Comparison of ENCODE assay signal across 13 cellular contexts in genomic region chr1:33128781-33129180, GRCh38. TPM values are rescaled to one million over a fixed set of nuclear protein-coding genes. Genes with fewer than 3 reads are reported as not detected.
DNase-seq lines count a peak whose midpoint lies in the region; ATAC-seq, FAIRE-seq and TF ChIP-seq lines count a peak whose summit lies in the region.
"Had no signal": no experiment of that assay in that cellular context is flagged by ENCODE, and none has a peak within 500 bp of the region (broad histone marks: within the 10 kb centered on the region; RNA-seq: fewer than 3 reads in every experiment).

No MANE protein-coding gene starts in this region.

- H2BK5ac ChIP-seq in neuronal stem cell (ENCODE audit: low read length) = no peak overlapping the region

- H3K4ac ChIP-seq in neuronal stem cell (ENCODE audit: low read length) = no peak overlapping the region

- no peak overlapping the region for H3K14ac ChIP-seq in neuronal stem cell (ENCODE audit: low read length)

- no peak overlapping the region for H2AFZ ChIP-seq in PC-9
- no peak overlapping the region for H2AFZ ChIP-seq in neuronal stem cell (ENCODE audit: low read length)

- peak overlapping the region; percentile 88 for H3K27ac Mint-ChIP-seq in activated naive CD4-positive, alpha-beta T cell treated with anti-CD3 and anti-CD28 coated beads, Interleukin-2, amount 50 U/mL, for 24 hours
- H3K27ac Mint-ChIP-seq in effector memory CD8-positive, alpha-beta T cell = peak overlapping the region; percentile 91 to 92
- H3K27ac Mint-ChIP-seq in type B pancreatic cell = no peak overlapping the region
- H3K27ac Mint-ChIP-seq: dendritic cell treated with granulocyte-macrophage colony-stimulating factor and Interleukin-4, amounts not matched to agents 40 ng/mL and 50 ng/mL, for 4 days; progenitor cell of endocrine pancreas had no signal

- H3K36me3 Mint-ChIP-seq in activated naive CD4-positive, alpha-beta T cell treated with anti-CD3 and anti-CD28 coated beads, Interleukin-2, amount 50 U/mL, for 24 hours = peaks cover 4% of the 10 kb centered on the region
- peaks cover 18% of the 10 kb centered on the region for H3K36me3 Mint-ChIP-seq in effector memory CD8-positive, alpha-beta T cell (ENCODE audit: insufficient read depth)
- H3K36me3 Mint-ChIP-seq in type B pancreatic cell = peaks cover 12% of the 10 kb centered on the region

- no TSS peak for BruUV-seq in PC-9 (replicated peaks; lab: Mats Ljungman, UMichigan)

- no peak overlapping the region for H4K8ac ChIP-seq in neuronal stem cell (ENCODE audit: low read depth, low read length)

- no peak overlapping the region for H3K9ac ChIP-seq in neuronal stem cell (ENCODE audit: low read depth, low read length, poor library complexity)

- H3K9me3 ChIP-seq in PC-9 (ENCODE audit: insufficient read depth, low read depth) = no peaks in the 10 kb centered on the region
- no peaks in the 10 kb centered on the region for H3K9me3 ChIP-seq in neuronal stem cell (replicated peaks in 1 of 2; ENCODE audit: control insufficient read depth in 2 of 2, insufficient read depth in 1 of 2, low read depth in 1 of 2, low read length in 2 of 2)

- no peak for TF ChIP-seq CTCF in PC-9 (conservative IDR thresholded peaks at IDR 0.05)
- no peak for TF ChIP-seq CTCF in type B pancreatic cell (conservative IDR thresholded peaks at IDR 0.05)

- no peaks in the 10 kb centered on the region for H3K79me1 ChIP-seq in neuronal stem cell (ENCODE audit: low read depth, low read length)

- H3K4me3 Mint-ChIP-seq in activated naive CD4-positive, alpha-beta T cell treated with anti-CD3 and anti-CD28 coated beads, Interleukin-2, amount 50 U/mL, for 24 hours = peak overlapping the region; percentile 64
- peak overlapping the region; percentile 89 to 90 for H3K4me3 Mint-ChIP-seq in effector memory CD8-positive, alpha-beta T cell
- no peak overlapping the region for H3K4me3 Mint-ChIP-seq in type B pancreatic cell
- H3K4me3 Mint-ChIP-seq: dendritic cell treated with granulocyte-macrophage colony-stimulating factor and Interleukin-4, amounts not matched to agents 40 ng/mL and 50 ng/mL, for 4 days had no signal

- H3K4me2 ChIP-seq in PC-9 = peak overlapping the region; percentile 85
- H3K4me2 ChIP-seq in neuronal stem cell (ENCODE audit: insufficient read depth, low read length, poor library complexity, severe bottlenecking) = no peak overlapping the region

- no peak for DNase-seq in activated naive CD4-positive, alpha-beta T cell (lab: John Stamatoyannopoulos, UW)
- DNase-seq in PC-9 = no peak
- DNase-seq in effector memory CD8-positive, alpha-beta T cell = no peak
- peak; percentile 32 for DNase-seq in type B pancreatic cell (ENCODE audit: extremely low spot score, unreplicated experiment)
- no peak for DNase-seq in neuronal stem cell (ENCODE audit: low spot score)
- no peak for DNase-seq in NCI-H2029 treated with DMSO at 0.1 percent for 48 hours (lab: John Stamatoyannopoulos, UW)
- no peak for DNase-seq in urothelium cell line (ENCODE audit: low spot score)
- DNase-seq: Kasumi-1; NCI-H2081; NK-92 treated with Interleukin-12 subunit alpha and Interleukin-12 subunit beta, amount 100 ng/mL, for 24 hours had no signal

- POLR2A ChIA-PET in PC-9 (lab: Charles Lee; ENCODE audit: unreplicated experiment) = no interaction called here

- no peak overlapping the region for H2AK5ac ChIP-seq in neuronal stem cell (ENCODE audit: low read depth, low read length)

- no peaks in the 10 kb centered on the region for H3K36me3 ChIP-seq in PC-9 (ENCODE audit: low read depth)
- H3K36me3 ChIP-seq in neuronal stem cell (replicated peaks in 1 of 2; ENCODE audit: control insufficient read depth in 2 of 2, insufficient read depth in 2 of 2, low read length in 2 of 2) = no peaks in the 10 kb centered on the region

- CTCF ChIA-PET in PC-9 (lab: Charles Lee) = no interaction called here

- H3K27me3 ChIP-seq in PC-9 (ENCODE audit: insufficient read depth, low read depth) (no peaks in the 10 kb centered on the region), neuronal stem cell (ENCODE audit: control insufficient read depth in 3 of 3, insufficient read depth in 3 of 3, low read depth in 1 of 3, low read length in 3 of 3) (peaks cover 0 to 2% (median 0%) of the 10 kb centered on the region in 3 experiments)

- H3K18ac ChIP-seq in neuronal stem cell (ENCODE audit: low read length) = no peak overlapping the region

- no CpG with 5 or more reads among the region's 4 CpGs for WGBS in neuronal stem cell (ENCODE audit: extremely low coverage in 2 of 2, insufficient read length in 2 of 2, insufficient replicate concordance in 1 of 2), 2 donors

- H2BK120ac ChIP-seq in neuronal stem cell (ENCODE audit: low read depth, low read length) = no peak overlapping the region

- FAIRE-seq in urothelium cell line (lab: Jason Lieb, UNC) = no peak

- ATAC-seq in effector memory CD8-positive, alpha-beta T cell (replicated peaks) = no peak

- H3K27me3 Mint-ChIP-seq in activated naive CD4-positive, alpha-beta T cell treated with anti-CD3 and anti-CD28 coated beads, Interleukin-2, amount 50 U/mL, for 24 hours = no peaks in the 10 kb centered on the region
- no peaks in the 10 kb centered on the region for H3K27me3 Mint-ChIP-seq in effector memory CD8-positive, alpha-beta T cell
- H3K27me3 Mint-ChIP-seq in type B pancreatic cell = no peaks in the 10 kb centered on the region
- H3K27me3 Mint-ChIP-seq: dendritic cell treated with granulocyte-macrophage colony-stimulating factor and Interleukin-4, amounts not matched to agents 40 ng/mL and 50 ng/mL, for 4 days had no signal

- peaks cover 22% of the 10 kb centered on the region for H3F3A ChIP-seq in PC-9 (ENCODE audit: insufficient read depth, low read depth)

- H3K27ac ChIP-seq in PC-9 = no peak overlapping the region
- H3K27ac ChIP-seq in neuronal stem cell (replicated peaks; ENCODE audit: low read length) = no peak overlapping the region

- H3K9me3 Mint-ChIP-seq in activated naive CD4-positive, alpha-beta T cell treated with anti-CD3 and anti-CD28 coated beads, Interleukin-2, amount 50 U/mL, for 24 hours = no peaks in the 10 kb centered on the region
- no peaks in the 10 kb centered on the region for H3K9me3 Mint-ChIP-seq in effector memory CD8-positive, alpha-beta T cell
- H3K9me3 Mint-ChIP-seq in type B pancreatic cell = peaks cover 6% of the 10 kb centered on the region

- intact Hi-C loops in PC-9 (cut with micrococcal nuclease; ENCODE audit: unreplicated experiment) = loop anchor here (5.0 kb wide), 4 partner anchors 54 to 344 kb away; partner anchors contain the start of genes TRIM62 and ZSCAN20

- peaks cover 28% of the 10 kb centered on the region for H3K79me2 ChIP-seq in PC-9 (ENCODE audit: low read depth)

- H4K91ac ChIP-seq in neuronal stem cell (ENCODE audit: low read depth, low read length, poor library complexity) = no peak overlapping the region

- H4K20me1 ChIP-seq in PC-9 (ENCODE audit: insufficient read depth) = no peaks in the 10 kb centered on the region

- H3K4me1 ChIP-seq in PC-9 (replicated peaks; ENCODE audit: insufficient read depth) (peaks cover 28% of the 10 kb centered on the region), neuronal stem cell (ENCODE audit: control insufficient read depth in 2 of 2, insufficient read depth in 1 of 2, low read depth in 1 of 2, low read length in 2 of 2) (peaks cover 0 to 3% of the 10 kb centered on the region in 2 donors)

- H3K9me2 ChIP-seq in PC-9 (ENCODE audit: insufficient read depth) = no peaks in the 10 kb centered on the region

- no peak overlapping the region for H3K23ac ChIP-seq in neuronal stem cell (ENCODE audit: low read depth, low read length, poor library complexity)

- H3K4me3 ChIP-seq in PC-9 (peak overlapping the region; percentile 85; the same call in 1 of the 2 replicates), neuronal stem cell (ENCODE audit: low read length in 2 of 2) (no peak overlapping the region)

- H2BK12ac ChIP-seq in neuronal stem cell (ENCODE audit: low read length) = no peak overlapping the region

- no peak overlapping the region for H2BK15ac ChIP-seq in neuronal stem cell (ENCODE audit: low read length)

- H3K4me1 Mint-ChIP-seq in activated naive CD4-positive, alpha-beta T cell treated with anti-CD3 and anti-CD28 coated beads, Interleukin-2, amount 50 U/mL, for 24 hours = peaks cover 45% of the 10 kb centered on the region
- H3K4me1 Mint-ChIP-seq in effector memory CD8-positive, alpha-beta T cell (ENCODE audit: low read depth in 2 of 2) = peaks cover 32 to 49% of the 10 kb centered on the region in 2 donors
- peaks cover 17% of the 10 kb centered on the region for H3K4me1 Mint-ChIP-seq in type B pancreatic cell (ENCODE audit: unreplicated experiment)

RNA-seq across cellular contexts. Expression of gene AZIN2, which starts 47.8 kb away (rescaled TPM):
- 7.3 and 11.6 TPM in 2 replicates for total RNA-seq in PC-9 (2021)
- 5.1 and 8.9 TPM in 2 replicates for total RNA-seq in type B pancreatic cell (ENCODE audit: low replicate concordance)
- polyA plus RNA-seq in neuronal stem cell (2013, experiment 1 of 2) = 5.9 TPM
- polyA plus RNA-seq in neuronal stem cell (2013, experiment 2 of 2) = 6.1 TPM

RNA-seq across cellular contexts. Expression of gene TRIM62, which starts 53.1 kb away (rescaled TPM):
- total RNA-seq in PC-9 (2021) (9.9 and 14.3 TPM in 2 replicates), type B pancreatic cell (ENCODE audit: low replicate concordance) (14.0 and 20.8 TPM in 2 replicates)
- polyA plus RNA-seq in neuronal stem cell (2013, experiment 1 of 2) = 3.4 TPM
- polyA plus RNA-seq in neuronal stem cell (2013, experiment 2 of 2) = 3.4 TPM
